8 cellular contexts compared by ENCODE assay signal in the genomic region with DNA sequence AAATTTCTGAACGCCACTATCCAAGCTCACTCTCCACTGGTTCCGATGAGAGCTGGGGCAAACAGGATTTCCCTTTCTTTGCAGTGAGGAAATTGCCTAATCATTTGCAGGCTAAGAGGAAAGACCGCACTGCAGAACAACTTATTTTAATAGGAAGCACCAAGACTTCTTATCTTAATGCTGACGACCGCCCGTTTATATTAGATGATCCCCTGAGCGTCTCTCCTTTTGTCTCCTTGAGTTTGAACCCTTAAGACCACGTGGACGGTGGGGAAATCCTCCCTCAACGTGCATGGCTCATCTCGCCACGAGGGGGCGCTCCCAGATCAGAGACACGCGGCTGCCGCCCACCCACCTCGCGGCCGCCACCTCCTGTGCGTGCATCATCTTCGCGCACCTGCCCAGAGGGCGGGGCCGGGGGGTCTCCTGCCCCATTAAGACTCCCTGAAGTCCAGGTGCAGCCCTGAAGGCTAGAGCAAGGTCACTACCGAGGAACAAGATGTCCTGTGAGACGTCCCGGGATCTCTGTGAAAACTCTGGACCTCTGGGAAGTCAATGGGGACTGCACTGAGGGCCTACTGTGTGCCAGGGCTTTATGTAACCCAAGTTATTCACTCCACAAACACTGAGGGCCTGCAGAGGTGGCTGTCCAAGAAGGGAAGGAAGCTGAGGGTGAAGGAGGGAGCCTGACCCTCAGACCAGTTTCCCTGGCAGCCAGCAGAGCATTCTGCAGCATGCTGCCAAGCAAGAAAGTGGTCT.
A peak's percentile ranks its signal among the peaks of the same experiment; 100 is the strongest.
DNase-seq lines count a peak whose midpoint lies in the region; ATAC-seq and TF ChIP-seq lines count a peak whose summit lies in the region.

No MANE protein-coding gene starts in this region.

- H3K9me3 ChIP-seq in muscle layer of duodenum (ENCODE audit: control insufficient read depth in 1 of 2, low read length in 2 of 2): no peaks in the 10 kb centered on the region

- H3K27ac ChIP-seq in muscle layer of duodenum (ENCODE audit: low read length): no peak overlapping the region

- peak; percentile 77 for ATAC-seq in HG03460 (IDR thresholded peaks at IDR 0.05; ENCODE audit: unreplicated experiment)
- no peak for ATAC-seq in HG03039 (IDR thresholded peaks at IDR 0.05; ENCODE audit: unreplicated experiment)

- H3K27me3 ChIP-seq in muscle layer of duodenum (ENCODE audit: low read depth, low read length): no peaks in the 10 kb centered on the region

- DNase-seq in DMS 273 (lab: John Stamatoyannopoulos, UW; ENCODE audit: unreplicated experiment): peak; percentile 89
- DNase-seq in NOMO-1 treated with dmso at 0.1 percent for 144 hours (lab: John Stamatoyannopoulos, UW; ENCODE audit: unreplicated experiment): peak; percentile 64
- peak; percentile 98 for DNase-seq in activated CD8-positive, alpha-beta memory T cell treated with anti-CD3 and anti-CD28 coated beads, Interleukin-2, amount 50 U/mL, for 48 hours
- DNase-seq in epithelial cell of esophagus (ENCODE audit: low read depth): peak; percentile 64
- peak; percentile 64 to 74 for DNase-seq in stimulated activated CD8-positive, alpha-beta memory T cell treated with anti-CD3 and anti-CD28 coated beads, Interleukin-4, amount 100 ng/mL, for 4 hours (ENCODE audit: low read depth in 2 of 2, low spot score in 1 of 2)

- peak; percentile 87 for TF ChIP-seq CTCF in epithelial cell of esophagus (IDR thresholded peaks at IDR 0.05; ENCODE audit: insufficient read depth, low read depth, low read length, missing control alignments)

- H3K36me3 ChIP-seq in muscle layer of duodenum (ENCODE audit: control insufficient read depth in 1 of 2, insufficient read depth in 2 of 2, low read length in 2 of 2): no peaks in the 10 kb centered on the region

- no peak overlapping the region for H3K4me3 ChIP-seq in epithelial cell of esophagus (ENCODE audit: low read length)
- H3K4me3 ChIP-seq in muscle layer of duodenum (ENCODE audit: low read depth in 1 of 2, low read length in 2 of 2): peak overlapping the region; percentile 23 to 26

- peaks cover 0 to 8% of the 10 kb centered on the region in 2 donors for H3K4me1 ChIP-seq in muscle layer of duodenum (ENCODE audit: control insufficient read depth in 1 of 2, insufficient read depth in 2 of 2, low read length in 2 of 2)
